22 cellular contexts compared by ENCODE assay signal in genomic region chr3:43173949-43174348, GRCh38.
A peak's percentile ranks its signal among the peaks of the same experiment; 100 is the strongest.
DNase-seq lines count a peak whose midpoint lies in the region; ATAC-seq and TF ChIP-seq lines count a peak whose summit lies in the region.
"Had no signal": no experiment of that assay in that cellular context is flagged by ENCODE, and none has a peak within 500 bp of the region (broad histone marks: within the 10 kb centered on the region; RNA-seq: fewer than 3 reads in every experiment).

No MANE protein-coding gene starts in this region.

- TF ChIP-seq POLR2A in uterus (IDR thresholded peaks at IDR 0.05): no peak

- DNase-seq in CD4-positive, CD25-positive, alpha-beta regulatory T cell: no peak
- DNase-seq in GM23338 (ENCODE audit: low spot score) (no peak), uterus (no peak)
- DNase-seq: 8988T; ACHN; BE2C; C1 segment of cervical spinal cord; CD4-positive, alpha-beta T cell; CD8-positive, alpha-beta T cell; COR-L47; DMS 273 treated with DMSO at 0.1 percent for 48 hours; DMS153; DMS53; DMS79; DND-41; EL; GDM1 had no signal

- H3K4me1 ChIP-seq in CD4-positive, CD25-positive, alpha-beta regulatory T cell (ENCODE audit: control insufficient read depth, insufficient read depth, low read length, poor library complexity, severe bottlenecking): peaks cover 6% of the 10 kb centered on the region
- peaks cover 9% of the 10 kb centered on the region for H3K4me1 ChIP-seq in GM23338 (ENCODE audit: insufficient read depth)
- no peaks in the 10 kb centered on the region for H3K4me1 ChIP-seq in HEK293 (ENCODE audit: control insufficient read depth, insufficient read depth, low read length)
- H3K4me1 ChIP-seq in uterus: no peaks in the 10 kb centered on the region
- H3K4me1 ChIP-seq: BE2C had no signal

- H3K4me3 ChIP-seq in CD4-positive, CD25-positive, alpha-beta regulatory T cell (ENCODE audit: low read depth, low read length): no peak overlapping the region
- H3K4me3 ChIP-seq in GM23338 (no peak overlapping the region), HEK293 (ENCODE audit: low read depth, low read length) (no peak overlapping the region), uterus (no peak overlapping the region)
- H3K4me3 ChIP-seq: BLaER1, GM12878 had no signal

- H3K36me3 ChIP-seq in CD4-positive, CD25-positive, alpha-beta regulatory T cell (ENCODE audit: control insufficient read depth, insufficient read depth, low read length): no peaks in the 10 kb centered on the region
- no peaks in the 10 kb centered on the region for H3K36me3 ChIP-seq in GM23338 (ENCODE audit: insufficient read depth)
- H3K36me3 ChIP-seq in HEK293 (ENCODE audit: control insufficient read depth in 2 of 2, insufficient read depth in 1 of 2, low read length in 2 of 2): no peaks in the 10 kb centered on the region
- H3K36me3 ChIP-seq in uterus: no peaks in the 10 kb centered on the region
- H3K36me3 ChIP-seq: BE2C, BLaER1 had no signal

- no peaks in the 10 kb centered on the region for H3K27me3 ChIP-seq in CD4-positive, CD25-positive, alpha-beta regulatory T cell (ENCODE audit: control insufficient read depth, insufficient read depth, low read length)
- H3K27me3 ChIP-seq in GM23338 (ENCODE audit: insufficient read depth) (no peaks in the 10 kb centered on the region), uterus (no peaks in the 10 kb centered on the region)
- H3K27me3 ChIP-seq: BE2C, BLaER1 had no signal

- H3K9me2 ChIP-seq in GM23338 (ENCODE audit: insufficient read depth): peaks cover 10% of the 10 kb centered on the region; the same call in 1 of the 2 replicates

- peak overlapping the region; percentile 25; the same call in 1 of the 2 replicates for H3K4me2 ChIP-seq in GM23338
- H3K4me2 ChIP-seq: BLaER1 had no signal

- H3K4me1 Mint-ChIP-seq in CD4-positive, CD25-positive, alpha-beta regulatory T cell: peaks cover 13 to 27% (median 14%) of the 10 kb centered on the region in 4 donors
- H3K4me1 Mint-ChIP-seq in GM23338: peaks cover 14% of the 10 kb centered on the region

- POLR2A ChIA-PET in HEK293 (lab: Yijun Ruan, JAX): no interaction called here

- CTCF ChIA-PET in HEK293 (lab: Yijun Ruan, JAX): interaction anchor here (1.1 kb wide), 1 partner anchor 212 kb away, joined by 3 read pairs; no protein-coding TSS in a partner anchor

- H3K9me3 Mint-ChIP-seq in CD4-positive, CD25-positive, alpha-beta regulatory T cell: peaks cover 0 to 22% (median 15%) of the 10 kb centered on the region in 7 donors
- H3K9me3 Mint-ChIP-seq in GM23338: no peaks in the 10 kb centered on the region; the same call in 2 of the 3 replicates

- ATAC-seq in CD4-positive, CD25-positive, alpha-beta regulatory T cell (ENCODE audit: low read depth in 2 of 2): no peak
- ATAC-seq in GM23338 (no peak), HG02973 (IDR thresholded peaks at IDR 0.05; ENCODE audit: unreplicated experiment) (no peak)
- ATAC-seq: CD8-positive, alpha-beta T cell; GM12878 had no signal

- H3K79me2 ChIP-seq in GM23338 (replicated peaks; ENCODE audit: insufficient read depth): no peaks in the 10 kb centered on the region

- no peaks in the 10 kb centered on the region for H3F3A ChIP-seq in GM23338 (replicated peaks; ENCODE audit: low read depth)

- peak overlapping the region in 2 of 3 donors; percentile 6 to 18 for H3K27ac Mint-ChIP-seq in CD4-positive, CD25-positive, alpha-beta regulatory T cell
- H3K27ac Mint-ChIP-seq in GM23338: no peak overlapping the region
- H3K27ac Mint-ChIP-seq: CD4-positive, alpha-beta T cell; CD8-positive, alpha-beta T cell had no signal

- H2AFZ ChIP-seq in GM23338: no peak overlapping the region

- H3K4me3 Mint-ChIP-seq in CD4-positive, CD25-positive, alpha-beta regulatory T cell: no peak overlapping the region
- no peak overlapping the region for H3K4me3 Mint-ChIP-seq in GM23338
- H3K4me3 Mint-ChIP-seq: CD14-positive monocyte; CD4-positive, alpha-beta T cell; CD8-positive, alpha-beta T cell had no signal

- H3K27ac ChIP-seq in CD4-positive, CD25-positive, alpha-beta regulatory T cell (ENCODE audit: insufficient read depth, low read length, poor library complexity, severe bottlenecking): no peak overlapping the region
- H3K27ac ChIP-seq in GM23338 (ENCODE audit: low read depth): no peak overlapping the region
- no peak overlapping the region for H3K27ac ChIP-seq in HEK293 (ENCODE audit: extremely low read depth, low read depth, low read length)
- H3K27ac ChIP-seq in uterus: no peak overlapping the region
- H3K27ac ChIP-seq: BLaER1 had no signal

- H4K20me1 ChIP-seq in GM23338 (replicated peaks; ENCODE audit: insufficient read depth): no peaks in the 10 kb centered on the region
- H4K20me1 ChIP-seq: BLaER1 had no signal

- intact Hi-C loops in uterus (cut with DNase I; ENCODE audit: low total_unique reads): no loop called here

- H3K9me3 ChIP-seq in CD4-positive, CD25-positive, alpha-beta regulatory T cell (ENCODE audit: control insufficient read depth in 2 of 2, low read length in 2 of 2): peaks cover 18 to 24% of the 10 kb centered on the region in 2 experiments
- H3K9me3 ChIP-seq in HEK293 (ENCODE audit: control insufficient read depth, insufficient read depth, low read depth, low read length): no peaks in the 10 kb centered on the region
- H3K9me3 ChIP-seq in uterus: no peaks in the 10 kb centered on the region
- H3K9me3 ChIP-seq: BE2C had no signal

- TF ChIP-seq CTCF in GM23338 (conservative IDR thresholded peaks at IDR 0.05; ENCODE audit: low read depth in 2 of 2): no peak
- no peak for TF ChIP-seq CTCF in HEK293 (tag by site-specific recombination; IDR thresholded peaks at IDR 0.05)
- no peak for TF ChIP-seq CTCF in uterus (IDR thresholded peaks at IDR 0.05)

- peaks cover 10% of the 10 kb centered on the region for H3K27me3 Mint-ChIP-seq in CD4-positive, CD25-positive, alpha-beta regulatory T cell
- H3K27me3 Mint-ChIP-seq in GM23338 (ENCODE audit: insufficient read depth, low read depth, poor library complexity): peaks cover 8% of the 10 kb centered on the region
- H3K27me3 Mint-ChIP-seq: CD4-positive, alpha-beta T cell had no signal

- H3K36me3 Mint-ChIP-seq in CD4-positive, CD25-positive, alpha-beta regulatory T cell: peaks cover 15% of the 10 kb centered on the region
- H3K36me3 Mint-ChIP-seq in GM23338 (ENCODE audit: low read depth): no peaks in the 10 kb centered on the region

TF ChIP-seq in GM23338, 12 proteins besides CTCF, POLR2A, EP300 and RAD21:
- TF ChIP-seq STAT1 (IDR thresholded peaks at IDR 0.05; ENCODE audit: unreplicated experiment) (no peak), NANOG (IDR thresholded peaks at IDR 0.05; ENCODE audit: borderline replicate concordance) (no peak), ETS1 (IDR thresholded peaks at IDR 0.05) (no peak), ZNF114 (CRISPR knock-in tag; IDR thresholded peaks at IDR 0.05) (no peak), EZH2phosphoT487 (IDR thresholded peaks at IDR 0.05; ENCODE audit: unreplicated experiment) (no peak)
TF ChIP-seq in GM23338: peak in this region for 0.

TF ChIP-seq in HEK293, 187 proteins besides CTCF, POLR2A, EP300 and RAD21:
- TF ChIP-seq SETDB1 (IDR thresholded peaks at IDR 0.05; ENCODE audit: insufficient read length, low read length) (peak; percentile 47), SCRT2 (tag by site-specific recombination; IDR thresholded peaks at IDR 0.05) (0 out of 2 replicates have a peak, but pooled peaks have one; percentile 9), ZBTB20 (tag by site-specific recombination; IDR thresholded peaks at IDR 0.05) (no peak), ZNF211 (tag by site-specific recombination; IDR thresholded peaks at IDR 0.05; ENCODE audit: low read depth) (no peak), ZNF16 (tag by site-specific recombination; IDR thresholded peaks at IDR 0.05; ENCODE audit: low read depth) (no peak), ZNF626 (tag by site-specific recombination; IDR thresholded peaks at IDR 0.05) (no peak), ZNF24 (tag by site-specific recombination; IDR thresholded peaks at IDR 0.05) (no peak)
